In genomic region chr1:168365719-168366474, GRCh38 we compare ENCODE assay signal across 1 cellular context.
TF ChIP-seq lines count a peak whose summit lies in the region.

No MANE protein-coding gene starts in this region.

TF ChIP-seq in K562, 482 proteins besides CTCF, POLR2A, EP300 and RAD21 (continued from another document):
- TF ChIP-seq, protein P1, sequence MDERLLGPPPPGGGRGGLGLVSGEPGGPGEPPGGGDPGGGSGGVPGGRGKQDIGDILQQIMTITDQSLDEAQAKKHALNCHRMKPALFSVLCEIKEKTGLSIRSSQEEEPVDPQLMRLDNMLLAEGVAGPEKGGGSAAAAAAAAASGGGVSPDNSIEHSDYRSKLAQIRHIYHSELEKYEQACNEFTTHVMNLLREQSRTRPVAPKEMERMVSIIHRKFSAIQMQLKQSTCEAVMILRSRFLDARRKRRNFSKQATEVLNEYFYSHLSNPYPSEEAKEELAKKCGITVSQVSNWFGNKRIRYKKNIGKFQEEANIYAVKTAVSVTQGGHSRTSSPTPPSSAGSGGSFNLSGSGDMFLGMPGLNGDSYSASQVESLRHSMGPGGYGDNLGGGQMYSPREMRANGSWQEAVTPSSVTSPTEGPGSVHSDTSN (CRISPR knock-in tag; IDR thresholded peaks at IDR 0.05; ENCODE audit: low read depth), result no peak
- TF ChIP-seq, protein P1 (tag; conservative IDR thresholded peaks at IDR 0.05; ENCODE audit: low read depth), result peak; percentile 85
- TF ChIP-seq CHD2 (IDR thresholded peaks at IDR 0.05; ENCODE audit: low read depth, low read length), result no peak
- TF ChIP-seq POLR2AphosphoS5 (IDR thresholded peaks at IDR 0.05; ENCODE audit: control insufficient read depth, insufficient read depth, low read depth, low read length), result 0 out of 2 replicates have a peak, but pooled peaks have one; percentile 18
- no peak for TF ChIP-seq NR2C2 (CRISPR knock-in tag; IDR thresholded peaks at IDR 0.05)
- TF ChIP-seq NR2C2 (tag; IDR thresholded peaks at IDR 0.05), result peak; percentile 87
- peak; percentile 81 for TF ChIP-seq SPI1 (IDR thresholded peaks at IDR 0.05; ENCODE audit: borderline replicate concordance, low read depth, low read length)
- TF ChIP-seq, protein P2, sequence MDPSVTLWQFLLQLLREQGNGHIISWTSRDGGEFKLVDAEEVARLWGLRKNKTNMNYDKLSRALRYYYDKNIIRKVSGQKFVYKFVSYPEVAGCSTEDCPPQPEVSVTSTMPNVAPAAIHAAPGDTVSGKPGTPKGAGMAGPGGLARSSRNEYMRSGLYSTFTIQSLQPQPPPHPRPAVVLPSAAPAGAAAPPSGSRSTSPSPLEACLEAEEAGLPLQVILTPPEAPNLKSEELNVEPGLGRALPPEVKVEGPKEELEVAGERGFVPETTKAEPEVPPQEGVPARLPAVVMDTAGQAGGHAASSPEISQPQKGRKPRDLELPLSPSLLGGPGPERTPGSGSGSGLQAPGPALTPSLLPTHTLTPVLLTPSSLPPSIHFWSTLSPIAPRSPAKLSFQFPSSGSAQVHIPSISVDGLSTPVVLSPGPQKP (CRISPR knock-in tag; IDR thresholded peaks at IDR 0.05), result no peak
- TF ChIP-seq ZNF507 (tag; conservative IDR thresholded peaks at IDR 0.05), result no peak
- peak; percentile 77 for TF ChIP-seq MEIS2 (IDR thresholded peaks at IDR 0.05; ENCODE audit: partially characterized antibody)
- TF ChIP-seq BRF1 (IDR thresholded peaks at IDR 0.05; ENCODE audit: borderline replicate concordance, extremely low read depth, insufficient read length), result no peak
- TF ChIP-seq TRIM24 (IDR thresholded peaks at IDR 0.05), result 0 out of 4 replicates have a peak, but pooled peaks of 1 of the 2 experiments have one; percentile 27
TF ChIP-seq in K562: peak in this region for 32.
